In the genomic region with DNA sequence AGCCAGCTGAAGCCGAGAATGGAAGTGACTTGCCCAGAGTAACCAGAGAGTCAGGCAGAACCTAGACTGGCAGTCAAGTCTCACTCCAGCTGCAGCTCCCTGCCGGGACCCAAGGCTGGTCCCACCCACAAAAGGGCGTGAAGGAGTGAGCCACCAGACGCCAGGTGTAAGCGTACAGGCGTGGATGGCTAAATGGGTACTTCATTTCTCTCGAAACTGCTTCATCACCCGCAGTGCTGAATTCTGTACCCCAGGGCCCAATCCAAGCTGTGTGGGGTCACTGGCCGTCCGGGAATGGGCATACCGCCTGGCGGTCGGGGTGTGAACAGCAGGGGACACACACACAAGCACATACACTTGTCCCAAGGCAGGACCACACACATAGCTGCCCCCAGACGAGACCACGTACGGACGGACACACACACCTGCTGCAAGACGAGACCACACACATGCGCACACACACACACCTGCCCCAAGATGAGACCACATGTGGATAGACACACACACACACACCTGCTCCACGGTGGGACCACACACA, we compare ENCODE assay signal across 19 cellular contexts. TPM values are rescaled to one million over a fixed set of nuclear protein-coding genes. Genes with fewer than 3 reads are reported as not detected.
DNase-seq lines count a peak whose midpoint lies in the region; ATAC-seq and TF ChIP-seq lines count a peak whose summit lies in the region.
"Had no signal": no experiment of that assay in that cellular context is flagged by ENCODE, and none has a peak within 500 bp of the region (broad histone marks: within the 10 kb centered on the region; RNA-seq: fewer than 3 reads in every experiment).

No MANE protein-coding gene starts in this region.

- no peaks in the 10 kb centered on the region for H3K27me3 Mint-ChIP-seq in WTC11 (ENCODE audit: low read depth)
- H3K27me3 Mint-ChIP-seq: activated naive CD8-positive, alpha-beta T cell treated with anti-CD3 and anti-CD28 coated beads, Interleukin-2, amount 10 ng/mL, durations not matched to agents 7 days and 5 days; B cell had no signal

- ATAC-seq in WTC11 (peak; percentile 15; the same call in 1 of the 2 replicates), HG03521 (IDR thresholded peaks at IDR 0.05; ENCODE audit: unreplicated experiment) (no peak)

- POLR2A ChIA-PET in WTC11 (lab: Charles Lee): no interaction called here

- DNase-seq in COLO668 (lab: John Stamatoyannopoulos, UW; ENCODE audit: unreplicated experiment) (peak; percentile 10), NCI-H146 (lab: John Stamatoyannopoulos, UW) (peak; percentile 50), WTC11 (ENCODE audit: low spot score) (no peak), myocyte (ENCODE audit: low read depth) (peak; percentile 63), epidermal melanocyte (ENCODE audit: insufficient read length, low spot score) (no peak), substantia nigra (lab: John Stamatoyannopoulos, UW) (no peak)
- no peak for DNase-seq in stimulated activated CD4-positive, alpha-beta T cell treated with anti-CD3 and anti-CD28 coated beads, Interleukin-12 subunit alpha, Interleukin-12 subunit beta, amount 100 ng/mL, for 4 hours
- DNase-seq: activated CD8-positive, alpha-beta memory T cell treated with anti-CD3 and anti-CD28 coated beads, Interleukin-2, amount 50 U/mL, for 4 hours; activated naive CD8-positive, alpha-beta T cell treated with anti-CD3 and anti-CD28 coated beads, Interleukin-2, amount 10 ng/mL, durations not matched to agents 7 days and 5 days; dermis blood vessel endothelial cell; MM.1S; NCI-H2171 treated with DMSO at 0.1 percent for 48 hours; trophoblast cell had no signal

- no peak overlapping the region for H3K27ac Mint-ChIP-seq in WTC11
- H3K27ac Mint-ChIP-seq: B cell had no signal

- H3K4me1 Mint-ChIP-seq in WTC11: no peaks in the 10 kb centered on the region
- H3K4me1 Mint-ChIP-seq: B cell had no signal

- H3K9me3 Mint-ChIP-seq in WTC11: no peaks in the 10 kb centered on the region
- H3K9me3 Mint-ChIP-seq: activated naive CD8-positive, alpha-beta T cell treated with anti-CD3 and anti-CD28 coated beads, Interleukin-2, amount 10 ng/mL, durations not matched to agents 7 days and 5 days had no signal

- no peak overlapping the region for H3K27ac ChIP-seq in substantia nigra (ENCODE audit: low read depth, low read length, poor library complexity, severe bottlenecking)
- H3K27ac ChIP-seq: breast epithelium, esophagus muscularis mucosa had no signal

- TF ChIP-seq CTCF in WTC11 (IDR thresholded peaks at IDR 0.05): no peak

- no peaks in the 10 kb centered on the region for H3K36me3 Mint-ChIP-seq in WTC11

- CTCF ChIA-PET in WTC11 (lab: Charles Lee): interaction anchor here (0.6 to 2.4 kb wide), 6 partner anchors 11 to 454 kb away, joined by 3 to 7 read pairs (median 4); no protein-coding TSS in a partner anchor

- H3K4me3 Mint-ChIP-seq in WTC11: no peak overlapping the region
- H3K4me3 Mint-ChIP-seq: activated naive CD8-positive, alpha-beta T cell treated with anti-CD3 and anti-CD28 coated beads, Interleukin-2, amount 10 ng/mL, durations not matched to agents 7 days and 5 days; B cell had no signal

TF ChIP-seq in WTC11, 78 proteins besides CTCF, POLR2A, EP300 and RAD21:
- no peak for TF ChIP-seq ESRRA (CRISPR knock-in tag; IDR thresholded peaks at IDR 0.05; ENCODE audit: borderline replicate concordance)
- TF ChIP-seq TEAD1 (CRISPR knock-in tag; IDR thresholded peaks at IDR 0.05): no peak
- TF ChIP-seq NR2C2 (CRISPR knock-in tag; IDR thresholded peaks at IDR 0.05): no peak
- TF ChIP-seq, protein P1, sequence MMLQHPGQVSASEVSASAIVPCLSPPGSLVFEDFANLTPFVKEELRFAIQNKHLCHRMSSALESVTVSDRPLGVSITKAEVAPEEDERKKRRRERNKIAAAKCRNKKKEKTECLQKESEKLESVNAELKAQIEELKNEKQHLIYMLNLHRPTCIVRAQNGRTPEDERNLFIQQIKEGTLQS (CRISPR knock-in tag; conservative IDR thresholded peaks at IDR 0.05): no peak
- TF ChIP-seq TCF7 (CRISPR knock-in tag; IDR thresholded peaks at IDR 0.05; ENCODE audit: low read depth): no peak
- TF ChIP-seq, protein P2, sequence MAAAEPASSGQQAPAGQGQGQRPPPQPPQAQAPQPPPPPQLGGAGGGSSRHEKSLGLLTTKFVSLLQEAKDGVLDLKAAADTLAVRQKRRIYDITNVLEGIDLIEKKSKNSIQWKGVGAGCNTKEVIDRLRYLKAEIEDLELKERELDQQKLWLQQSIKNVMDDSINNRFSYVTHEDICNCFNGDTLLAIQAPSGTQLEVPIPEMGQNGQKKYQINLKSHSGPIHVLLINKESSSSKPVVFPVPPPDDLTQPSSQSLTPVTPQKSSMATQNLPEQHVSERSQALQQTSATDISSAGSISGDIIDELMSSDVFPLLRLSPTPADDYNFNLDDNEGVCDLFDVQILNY (CRISPR knock-in tag; IDR thresholded peaks at IDR 0.05): no peak
- TF ChIP-seq OVOL2 (CRISPR knock-in tag; IDR thresholded peaks at IDR 0.05; ENCODE audit: borderline replicate concordance): no peak
- no peak for TF ChIP-seq NR3C1 (CRISPR knock-in tag; conservative IDR thresholded peaks at IDR 0.05; ENCODE audit: low read depth)
- no peak for TF ChIP-seq ZNF423 (CRISPR knock-in tag; IDR thresholded peaks at IDR 0.05)
- no peak for TF ChIP-seq ZNF317 (CRISPR knock-in tag; IDR thresholded peaks at IDR 0.05; ENCODE audit: borderline replicate concordance, low read depth)
- TF ChIP-seq, protein P3, sequence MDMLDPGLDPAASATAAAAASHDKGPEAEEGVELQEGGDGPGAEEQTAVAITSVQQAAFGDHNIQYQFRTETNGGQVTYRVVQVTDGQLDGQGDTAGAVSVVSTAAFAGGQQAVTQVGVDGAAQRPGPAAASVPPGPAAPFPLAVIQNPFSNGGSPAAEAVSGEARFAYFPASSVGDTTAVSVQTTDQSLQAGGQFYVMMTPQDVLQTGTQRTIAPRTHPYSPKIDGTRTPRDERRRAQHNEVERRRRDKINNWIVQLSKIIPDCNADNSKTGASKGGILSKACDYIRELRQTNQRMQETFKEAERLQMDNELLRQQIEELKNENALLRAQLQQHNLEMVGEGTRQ (CRISPR knock-in tag; IDR thresholded peaks at IDR 0.05): no peak
- TF ChIP-seq, protein P4, sequence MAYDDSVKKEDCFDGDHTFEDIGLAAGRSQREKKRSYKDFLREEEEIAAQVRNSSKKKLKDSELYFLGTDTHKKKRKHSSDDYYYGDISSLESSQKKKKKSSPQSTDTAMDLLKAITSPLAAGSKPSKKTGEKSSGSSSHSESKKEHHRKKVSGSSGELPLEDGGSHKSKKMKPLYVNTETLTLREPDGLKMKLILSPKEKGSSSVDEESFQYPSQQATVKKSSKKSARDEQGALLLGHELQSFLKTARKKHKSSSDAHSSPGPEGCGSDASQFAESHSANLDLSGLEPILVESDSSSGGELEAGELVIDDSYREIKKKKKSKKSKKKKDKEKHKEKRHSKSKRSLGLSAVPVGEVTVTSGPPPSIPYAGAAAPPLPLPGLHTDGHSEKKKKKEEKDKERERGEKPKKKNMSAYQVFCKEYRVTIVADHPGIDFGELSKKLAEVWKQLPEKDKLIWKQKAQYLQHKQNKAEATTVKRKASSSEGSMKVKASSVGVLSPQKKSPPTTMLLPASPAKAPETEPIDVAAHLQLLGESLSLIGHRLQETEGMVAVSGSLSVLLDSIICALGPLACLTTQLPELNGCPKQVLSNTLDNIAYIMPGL (CRISPR knock-in tag; IDR thresholded peaks at IDR 0.05): no peak
- TF ChIP-seq SOX15 (CRISPR knock-in tag; IDR thresholded peaks at IDR 0.05): no peak

RNA-seq across cellular contexts. Expression of a gene that starts 34.8 kb away (rescaled TPM):
- total RNA-seq in WTC11 (2021) (0.53 to 1.6 TPM (median 0.55 TPM) in 3 replicates), myocyte (0.11 and 0.16 TPM in 2 replicates)
- polyA plus RNA-seq in myocyte (2012): 0.23 TPM
- total RNA-seq: glomerular endothelial cell; T-helper 1 cell treated with Interleukin-12 subunit alpha and Interleukin-12 subunit beta and Interleukin-4 antibody, amounts not matched to agents 30 ng/mL and 1 ng/mL, for 36 hours had no signal

RNA-seq across cellular contexts. Expression of a gene that starts 59.4 kb away (rescaled TPM):
- 60.8 to 62.3 TPM (median 61.5 TPM) in 3 replicates for total RNA-seq in WTC11 (2021)
- total RNA-seq in myocyte: 40.8 and 54.4 TPM in 2 replicates
- 55.1 TPM for polyA plus RNA-seq in myocyte (2012)

Comparison
In these comparisons a context has a peak if more than half of its experiments do, and no peak if none do; other contexts are left out.
1. DNase-seq: peak in COLO668 (single experiment), NCI-H146 (single experiment) and myocyte (single experiment); none in WTC11 (single experiment), epidermal melanocyte (single experiment), substantia nigra (0 of 49) and stimulated activated CD4-positive, alpha-beta T cell treated with anti-CD3 and anti-CD28 coated beads, Interleukin-12 subunit alpha, Interleukin-12 subunit beta, amount 100 ng/mL, for 4 hours (single experiment).